ENCODE assay signal across 14 cellular contexts in genomic region chr3:147930417-147930816, GRCh38.
DNase-seq lines count a peak whose midpoint lies in the region; ATAC-seq and TF ChIP-seq lines count a peak whose summit lies in the region.
"Had no signal": no experiment of that assay in that cellular context is flagged by ENCODE, and none has a peak within 500 bp of the region (broad histone marks: within the 10 kb centered on the region; RNA-seq: fewer than 3 reads in every experiment).

No MANE protein-coding gene starts in this region.

- ATAC-seq in HG02678 (IDR thresholded peaks at IDR 0.05; ENCODE audit: unreplicated experiment) (no peak), HG03442 (IDR thresholded peaks at IDR 0.05; ENCODE audit: unreplicated experiment) (no peak), GM21825 (IDR thresholded peaks at IDR 0.05; ENCODE audit: unreplicated experiment) (no peak), HG03354 (IDR thresholded peaks at IDR 0.05; ENCODE audit: poor library complexity, severe bottlenecking, unreplicated experiment) (no peak)
- ATAC-seq: CD8-positive, alpha-beta T cell had no signal

- in situ Hi-C loops in GM23248 (cut with MboI), result no loop called here
- in situ Hi-C loops in SK-MEL-5 (cut with HindIII; ENCODE audit: low pct_unique_long_range_greater_than_20kb, low sequenced_read_pairs), result no loop called here

- peak overlapping the region; percentile 49 for H3K4me2 ChIP-seq in GM23248 (ENCODE audit: unreplicated experiment)

- 57 to 62% methylated on average over 3 of the region's 3 CpGs for WGBS in GM23248 (ENCODE audit: low coverage in 1 of 2, low lambda C conversion rate in 2 of 2, missing lambda C conversion rate in 2 of 2), 2 experiments

- peak overlapping the region; percentile 50 for H2AFZ ChIP-seq in GM23248

- TF ChIP-seq CTCF in fibroblast of mammary gland (conservative IDR thresholded peaks at IDR 0.05; ENCODE audit: control insufficient read depth, insufficient read depth, low read depth, low read length), result no peak

- peaks cover 20% of the 10 kb centered on the region for H3K4me1 ChIP-seq in GM23248 (ENCODE audit: insufficient read depth)

- H3K4me3 ChIP-seq in GM23248 (no peak overlapping the region), fibroblast of mammary gland (ENCODE audit: control insufficient read depth, low read depth, low read length) (no peak overlapping the region)

- H3K9me2 ChIP-seq in GM23248 (ENCODE audit: insufficient read depth), result no peaks in the 10 kb centered on the region

- H3F3A ChIP-seq in GM23248 (ENCODE audit: insufficient read depth), result no peaks in the 10 kb centered on the region

- H3K27ac ChIP-seq in GM23248, result peak overlapping the region; percentile 28

- no peaks in the 10 kb centered on the region for H3K36me3 ChIP-seq in GM23248 (ENCODE audit: low read depth)

- H3K79me2 ChIP-seq in GM23248 (ENCODE audit: insufficient read depth), result no peaks in the 10 kb centered on the region

- no peaks in the 10 kb centered on the region for H3K27me3 ChIP-seq in GM23248 (replicated peaks; ENCODE audit: insufficient read depth)

- peak overlapping the region; percentile 22; the same call in 1 of the 2 replicates for H3K9ac ChIP-seq in GM23248

- H4K20me1 ChIP-seq in GM23248 (ENCODE audit: insufficient read depth), result no peaks in the 10 kb centered on the region

- H3K9me3 ChIP-seq in GM23248 (ENCODE audit: low read depth), result no peaks in the 10 kb centered on the region

- DNase-seq in GM23248 (peak; percentile 81), SK-MEL-5 (ENCODE audit: low read depth, low spot score) (peak; percentile 24), fibroblast of mammary gland (ENCODE audit: low read depth) (peak; percentile 66), retina (peak; percentile 37)
- DNase-seq: CD8-positive, alpha-beta T cell; effector CD4-positive, alpha-beta T cell; Kasumi-1; naive B cell; NCI-H2107; stimulated activated naive CD4-positive, alpha-beta T cell had no signal

Comparison
In these comparisons a context has a peak if more than half of its experiments do, and no peak if none do; other contexts are left out.
1. DNase-seq: peak in every context shown above with its lines; median percentile 81 in GM23248; 66 in fibroblast of mammary gland; 37 in retina; 24 in SK-MEL-5.